ENCODE assay signal across 10 cellular contexts in the genomic region with DNA sequence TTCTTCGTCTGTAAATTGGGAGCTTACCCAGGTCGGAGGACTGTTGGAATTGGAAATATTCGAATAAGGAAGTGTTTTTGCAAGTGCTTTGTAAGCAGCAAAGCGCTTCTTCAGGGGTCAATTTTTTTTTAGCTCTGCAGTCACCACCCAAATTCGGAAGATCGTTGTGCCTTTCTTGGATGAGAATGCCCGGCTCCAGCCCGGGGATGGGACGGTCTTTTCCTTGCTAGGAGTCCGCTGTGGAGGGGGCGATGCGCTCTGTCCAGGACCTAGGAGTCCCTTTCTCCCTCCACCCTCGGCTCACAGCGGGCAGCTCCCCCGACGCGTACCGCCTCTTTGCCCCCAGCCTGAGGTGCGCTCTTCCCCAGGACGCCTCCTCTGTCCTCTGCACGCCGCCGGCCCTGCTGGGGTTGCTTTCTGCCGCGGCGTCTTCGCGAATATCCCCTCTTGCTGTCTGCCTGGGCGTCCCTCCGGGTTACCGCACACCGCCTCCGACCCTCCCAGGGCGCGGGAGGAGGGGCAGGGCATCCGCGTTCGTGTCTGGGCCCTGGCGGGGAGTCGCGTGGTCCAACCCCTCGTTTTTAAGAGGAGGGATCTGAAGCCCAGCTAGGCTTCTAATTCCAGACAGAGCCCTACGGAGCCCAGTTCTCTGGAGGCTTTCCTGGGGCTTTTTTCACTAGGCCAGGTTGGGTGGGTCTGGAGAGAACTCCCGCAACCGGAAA.
DNase-seq lines count a peak whose midpoint lies in the region; ATAC-seq and TF ChIP-seq lines count a peak whose summit lies in the region.
"Had no signal": no experiment of that assay in that cellular context is flagged by ENCODE, and none has a peak within 500 bp of the region (broad histone marks: within the 10 kb centered on the region; RNA-seq: fewer than 3 reads in every experiment).

No MANE protein-coding gene starts in this region.

- BruUV-seq in Calu3 (replicated peaks; lab: Mats Ljungman, UMichigan): no TSS peak

- TF ChIP-seq CTCF in Calu3 (IDR thresholded peaks at IDR 0.05; ENCODE audit: unreplicated experiment): no peak
- TF ChIP-seq CTCF in nephron (IDR thresholded peaks at IDR 0.05; ENCODE audit: unreplicated experiment in 3 of 3): no peak

- intact Hi-C loops in Calu3 (cut with micrococcal nuclease; ENCODE audit: unreplicated experiment): no loop called here

- H3K4me1 Mint-ChIP-seq in Calu3 (ENCODE audit: low read depth, unreplicated experiment) (peaks cover 26% of the 10 kb centered on the region), nephron (peaks cover 33% of the 10 kb centered on the region)
- H3K4me1 Mint-ChIP-seq in central memory CD8-positive, alpha-beta T cell: peaks cover 37% of the 10 kb centered on the region
- peaks cover 37% of the 10 kb centered on the region for H3K4me1 Mint-ChIP-seq in activated CD8-positive, alpha-beta memory T cell treated with anti-CD3 and anti-CD28 coated beads, Interleukin-2, amount 10 ng/mL, durations not matched to agents 7 days and 5 days

- H3K4me3 ChIP-seq in Jurkat, Clone E6-1 (ENCODE audit: low read length): peak overlapping the region; percentile 9
- H3K4me3 ChIP-seq: skin epidermis had no signal

- CTCF ChIA-PET in Calu3 (lab: Charles Lee): interaction anchor here (0.6 kb wide), 1 partner anchor 1368 kb away, joined by 4 read pairs; no protein-coding TSS in a partner anchor
- CTCF ChIA-PET in activated CD8-positive, alpha-beta memory T cell treated with anti-CD3 and anti-CD28 coated beads, Interleukin-2, amount 10 ng/mL, durations not matched to agents 7 days and 5 days (lab: Charles Lee): interaction anchor here (0.6 to 1.5 kb wide), 2 partner anchors 35 to 39 kb away, joined by 3 to 7 read pairs; no protein-coding TSS in a partner anchor

- H3K27ac Mint-ChIP-seq in Calu3 (ENCODE audit: unreplicated experiment) (no peak overlapping the region), nephron (no peak overlapping the region)
- H3K27ac Mint-ChIP-seq in central memory CD8-positive, alpha-beta T cell (ENCODE audit: low read depth): no peak overlapping the region
- no peak overlapping the region for H3K27ac Mint-ChIP-seq in activated CD8-positive, alpha-beta memory T cell treated with anti-CD3 and anti-CD28 coated beads, Interleukin-2, amount 10 ng/mL, durations not matched to agents 7 days and 5 days

- H3K4me3 Mint-ChIP-seq in Calu3 (ENCODE audit: low read depth, unreplicated experiment) (peak overlapping the region; percentile 66), nephron (peak overlapping the region in 2 of 3 experiments; percentile 18 to 29)
- peak overlapping the region; percentile 45 for H3K4me3 Mint-ChIP-seq in central memory CD8-positive, alpha-beta T cell
- no peak overlapping the region for H3K4me3 Mint-ChIP-seq in activated CD8-positive, alpha-beta memory T cell treated with anti-CD3 and anti-CD28 coated beads, Interleukin-2, amount 10 ng/mL, durations not matched to agents 7 days and 5 days

- no peak for DNase-seq in Calu3
- no peak for DNase-seq in Jurkat, Clone E6-1 (ENCODE audit: low read depth, low spot score)
- no peak for DNase-seq in central memory CD8-positive, alpha-beta T cell (ENCODE audit: low spot score in 2 of 2)
- DNase-seq in activated gamma-delta T cell (lab: John Stamatoyannopoulos, UW): no peak
- no peak for DNase-seq in activated CD8-positive, alpha-beta memory T cell treated with anti-CD3 and anti-CD28 coated beads, Interleukin-2, amount 10 ng/mL, durations not matched to agents 7 days and 5 days
- DNase-seq: activated CD4-positive, CD25-positive, alpha-beta regulatory T cell treated with anti-CD3 and anti-CD28 coated beads, Interleukin-2, amount 50 U/mL, for 72 hours had no signal

- H3K27me3 Mint-ChIP-seq in Calu3 (ENCODE audit: unreplicated experiment) (peaks cover 91% of the 10 kb centered on the region), nephron (ENCODE audit: low read depth) (peaks cover 95% of the 10 kb centered on the region)
- H3K27me3 Mint-ChIP-seq in central memory CD8-positive, alpha-beta T cell: peaks cover 88% of the 10 kb centered on the region
- peaks cover 76% of the 10 kb centered on the region for H3K27me3 Mint-ChIP-seq in activated CD8-positive, alpha-beta memory T cell treated with anti-CD3 and anti-CD28 coated beads, Interleukin-2, amount 10 ng/mL, durations not matched to agents 7 days and 5 days

- no peaks in the 10 kb centered on the region for H3K9me3 Mint-ChIP-seq in Calu3 (ENCODE audit: low read depth, unreplicated experiment)
- H3K9me3 Mint-ChIP-seq in central memory CD8-positive, alpha-beta T cell: no peaks in the 10 kb centered on the region
- no peaks in the 10 kb centered on the region for H3K9me3 Mint-ChIP-seq in nephron
- H3K9me3 Mint-ChIP-seq in activated CD8-positive, alpha-beta memory T cell treated with anti-CD3 and anti-CD28 coated beads, Interleukin-2, amount 10 ng/mL, durations not matched to agents 7 days and 5 days (ENCODE audit: low read depth): no peaks in the 10 kb centered on the region

- ATAC-seq in central memory CD8-positive, alpha-beta T cell (replicated peaks; ENCODE audit: extremely low read depth, poor library complexity, severe bottlenecking): no peak
- ATAC-seq in HG02852 (IDR thresholded peaks at IDR 0.05; ENCODE audit: unreplicated experiment) (no peak), HG03108 (IDR thresholded peaks at IDR 0.05; ENCODE audit: unreplicated experiment) (no peak)
- ATAC-seq in activated CD8-positive, alpha-beta memory T cell treated with anti-CD3 and anti-CD28 coated beads, Interleukin-2, amount 10 ng/mL, durations not matched to agents 7 days and 5 days: no peak

- peaks cover 27% of the 10 kb centered on the region for H3K36me3 Mint-ChIP-seq in Calu3 (ENCODE audit: insufficient read depth, unreplicated experiment)
- peaks cover 8% of the 10 kb centered on the region for H3K36me3 Mint-ChIP-seq in central memory CD8-positive, alpha-beta T cell (ENCODE audit: insufficient read depth)
- H3K36me3 Mint-ChIP-seq in nephron (ENCODE audit: low read depth): no peaks in the 10 kb centered on the region
- peaks cover 2% of the 10 kb centered on the region for H3K36me3 Mint-ChIP-seq in activated CD8-positive, alpha-beta memory T cell treated with anti-CD3 and anti-CD28 coated beads, Interleukin-2, amount 10 ng/mL, durations not matched to agents 7 days and 5 days
